In the genomic region with DNA sequence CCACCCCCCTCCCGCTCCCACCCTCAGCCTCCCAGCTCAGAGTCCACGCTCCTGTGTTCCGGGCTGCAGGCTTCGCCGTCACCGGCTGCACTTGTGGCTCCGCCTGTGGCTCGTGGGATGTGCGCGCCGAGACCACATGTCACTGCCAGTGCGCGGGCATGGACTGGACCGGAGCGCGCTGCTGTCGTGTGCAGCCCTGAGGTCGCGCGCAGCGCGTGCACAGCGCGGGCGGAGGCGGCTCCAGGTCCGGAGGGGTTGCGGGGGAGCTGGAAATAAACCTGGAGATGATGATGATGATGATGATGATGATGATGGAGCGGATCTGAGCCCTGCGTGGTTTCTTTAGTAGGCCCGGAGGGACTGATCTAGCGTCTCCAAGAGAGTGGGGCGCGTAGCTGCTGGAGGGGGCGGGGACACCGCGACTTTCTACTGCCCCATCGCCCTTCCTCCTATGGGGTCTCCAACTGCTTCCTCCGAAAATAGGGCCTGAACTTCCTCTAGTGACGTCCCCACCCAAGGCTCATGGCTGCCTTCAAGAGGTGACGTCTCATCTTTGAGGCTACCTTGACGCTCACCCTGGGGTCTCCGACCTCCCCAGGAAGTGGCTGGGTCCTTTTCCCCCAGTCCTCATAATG, we compare ENCODE assay signal across 9 cellular contexts. TPM values are rescaled to one million over a fixed set of nuclear protein-coding genes. Genes with fewer than 3 reads are reported as not detected.
DNase-seq lines count a peak whose midpoint lies in the region; ATAC-seq and TF ChIP-seq lines count a peak whose summit lies in the region.
"Had no signal": no experiment of that assay in that cellular context is flagged by ENCODE, and none has a peak within 500 bp of the region (broad histone marks: within the 10 kb centered on the region; RNA-seq: fewer than 3 reads in every experiment).

No MANE protein-coding gene starts in this region.

- H3K9me3 Mint-ChIP-seq in activated naive CD4-positive, alpha-beta T cell treated with anti-CD3 and anti-CD28 coated beads, Interleukin-2, amount 50 U/mL, for 24 hours: no peaks in the 10 kb centered on the region
- peaks cover 2% of the 10 kb centered on the region for H3K9me3 Mint-ChIP-seq in memory B cell

- no peaks in the 10 kb centered on the region for H3K9me3 ChIP-seq in GM23248 (ENCODE audit: low read depth)

- H3K4me3 Mint-ChIP-seq in activated naive CD4-positive, alpha-beta T cell treated with anti-CD3 and anti-CD28 coated beads, Interleukin-2, amount 50 U/mL, for 24 hours: peak overlapping the region; percentile 67
- H3K4me3 Mint-ChIP-seq in memory B cell: peak overlapping the region; percentile 72

- in situ Hi-C loops in GM23248 (cut with MboI): loop anchor here (10.0 kb wide), 1 partner anchor 105 kb away; no protein-coding TSS in a partner anchor

- no peaks in the 10 kb centered on the region for H3F3A ChIP-seq in GM23248 (ENCODE audit: insufficient read depth)

- no peaks in the 10 kb centered on the region for H3K36me3 ChIP-seq in GM23248 (ENCODE audit: low read depth)

- no peaks in the 10 kb centered on the region for H3K36me3 Mint-ChIP-seq in activated naive CD4-positive, alpha-beta T cell treated with anti-CD3 and anti-CD28 coated beads, Interleukin-2, amount 50 U/mL, for 24 hours
- no peaks in the 10 kb centered on the region for H3K36me3 Mint-ChIP-seq in memory B cell

- ATAC-seq in memory B cell (ENCODE audit: low read depth) (peak; percentile 67), HG02870 (IDR thresholded peaks at IDR 0.05; ENCODE audit: unreplicated experiment) (no peak)

- peaks cover 17% of the 10 kb centered on the region for H3K27me3 Mint-ChIP-seq in activated naive CD4-positive, alpha-beta T cell treated with anti-CD3 and anti-CD28 coated beads, Interleukin-2, amount 50 U/mL, for 24 hours
- H3K27me3 Mint-ChIP-seq in memory B cell: peaks cover 32% of the 10 kb centered on the region

- H3K27ac Mint-ChIP-seq in activated naive CD4-positive, alpha-beta T cell treated with anti-CD3 and anti-CD28 coated beads, Interleukin-2, amount 50 U/mL, for 24 hours: no peak overlapping the region
- no peak overlapping the region for H3K27ac Mint-ChIP-seq in memory B cell

- DNase-seq in Ammon's horn (ENCODE audit: low spot score) (peak; percentile 54), GM23248 (peak; percentile 37), memory B cell (ENCODE audit: low spot score in 2 of 2) (no peak), RWPE1 (ENCODE audit: low spot score) (no peak), 8988T (no peak)
- no peak for DNase-seq in stimulated activated CD8-positive, alpha-beta memory T cell treated with anti-CD3 and anti-CD28 coated beads, Interleukin-4, amount 100 ng/mL, for 48 hours

- H3K9ac ChIP-seq in GM23248: no peak overlapping the region

- no peaks in the 10 kb centered on the region for H3K4me1 ChIP-seq in GM23248 (ENCODE audit: insufficient read depth)

- H3K4me1 Mint-ChIP-seq in activated naive CD4-positive, alpha-beta T cell treated with anti-CD3 and anti-CD28 coated beads, Interleukin-2, amount 50 U/mL, for 24 hours: peaks cover 21% of the 10 kb centered on the region
- H3K4me1 Mint-ChIP-seq in memory B cell: peaks cover 14% of the 10 kb centered on the region

- WGBS in GM23248 (ENCODE audit: low coverage in 1 of 2, low lambda C conversion rate in 2 of 2, missing lambda C conversion rate in 2 of 2), 2 experiments: 3% methylated on average over 38 to 40 of the region's 43 CpGs

- CTCF ChIA-PET in RWPE1 (lab: Yijun Ruan, JAX): interaction anchor here (1.9 kb wide), 1 partner anchor 10 kb away, joined by 9 read pairs; the partner anchor contains the start of gene TRAPPC5

- TF ChIP-seq CTCF in RWPE1 (conservative IDR thresholded peaks at IDR 0.05; ENCODE audit: low read depth): no peak

- H3K4me3 ChIP-seq in GM23248: no peak overlapping the region

- H3K27me3 ChIP-seq in GM23248 (replicated peaks; ENCODE audit: insufficient read depth): peaks cover 6% of the 10 kb centered on the region

- no peak overlapping the region for H3K4me2 ChIP-seq in GM23248 (ENCODE audit: unreplicated experiment)

- H3K27ac ChIP-seq in GM23248 (no peak overlapping the region), RWPE1 (no peak overlapping the region)

- no peaks in the 10 kb centered on the region for H3K79me2 ChIP-seq in GM23248 (ENCODE audit: insufficient read depth)

- H4K20me1 ChIP-seq in GM23248 (ENCODE audit: insufficient read depth): no peaks in the 10 kb centered on the region

- no peak overlapping the region for H2AFZ ChIP-seq in GM23248

- no peaks in the 10 kb centered on the region for H3K9me2 ChIP-seq in GM23248 (ENCODE audit: insufficient read depth)

- POLR2A ChIA-PET in RWPE1 (lab: Yijun Ruan, JAX; ENCODE audit: low non-redundant PET): no interaction called here

RNA-seq across cellular contexts. Expression of gene RETN, which starts 1.4 kb away (rescaled TPM):
- total RNA-seq in GM23248 (2014; rRNA removed; shearing (Covaris generic)): not detected in 2 replicates
- polyA plus RNA-seq in GM23248 (2016; fragmentation: Nextera tagmentation; extraction: Ambion mirVana): not detected in 2 replicates
- total RNA-seq: fibroblast of villous mesenchyme had no signal

RNA-seq across cellular contexts. Expression of gene MCEMP1, which starts 6.6 kb away (rescaled TPM):
- not detected in 2 replicates for total RNA-seq in GM23248 (2014; rRNA removed; shearing (Covaris generic))
- polyA plus RNA-seq in GM23248 (2016; fragmentation: Nextera tagmentation; extraction: Ambion mirVana): not detected in 2 replicates
- total RNA-seq: fibroblast of villous mesenchyme had no signal

RNA-seq across cellular contexts. Expression of gene TRAPPC5, which starts 10.4 kb away (rescaled TPM):
- total RNA-seq in GM23248 (2014; rRNA removed; shearing (Covaris generic)): 68.1 and 134 TPM in 2 replicates
- polyA plus RNA-seq in GM23248 (2016; fragmentation: Nextera tagmentation; extraction: Ambion mirVana): 203 and 207 TPM in 2 replicates

RNA-seq across cellular contexts. Expression of gene FCER2, which starts 31.7 kb away (rescaled TPM):
- total RNA-seq in GM23248 (2014; rRNA removed; shearing (Covaris generic)): not detected in 2 replicates
- 0.33 TPM in 1 of 2 replicates, not detected in the other for polyA plus RNA-seq in GM23248 (2016; fragmentation: Nextera tagmentation; extraction: Ambion mirVana)
- total RNA-seq: fibroblast of villous mesenchyme had no signal

RNA-seq across cellular contexts. Expression of gene STXBP2, which starts 33.4 kb away (rescaled TPM):
- total RNA-seq in GM23248 (2014; rRNA removed; shearing (Covaris generic)): 1.8 TPM in 1 of 2 replicates, not detected in the other
- polyA plus RNA-seq in GM23248 (2016; fragmentation: Nextera tagmentation; extraction: Ambion mirVana): 1.4 and 2.0 TPM in 2 replicates

Comparison
In these comparisons a context has a peak if more than half of its experiments do, and no peak if none do; other contexts are left out.
1. DNase-seq: peak in Ammon's horn (single experiment) and GM23248 (single experiment); none in memory B cell (0 of 2), stimulated activated CD8-positive, alpha-beta memory T cell treated with anti-CD3 and anti-CD28 coated beads, Interleukin-4, amount 100 ng/mL, for 48 hours (single experiment), RWPE1 (single experiment) and 8988T (single experiment).